In the genomic region with DNA sequence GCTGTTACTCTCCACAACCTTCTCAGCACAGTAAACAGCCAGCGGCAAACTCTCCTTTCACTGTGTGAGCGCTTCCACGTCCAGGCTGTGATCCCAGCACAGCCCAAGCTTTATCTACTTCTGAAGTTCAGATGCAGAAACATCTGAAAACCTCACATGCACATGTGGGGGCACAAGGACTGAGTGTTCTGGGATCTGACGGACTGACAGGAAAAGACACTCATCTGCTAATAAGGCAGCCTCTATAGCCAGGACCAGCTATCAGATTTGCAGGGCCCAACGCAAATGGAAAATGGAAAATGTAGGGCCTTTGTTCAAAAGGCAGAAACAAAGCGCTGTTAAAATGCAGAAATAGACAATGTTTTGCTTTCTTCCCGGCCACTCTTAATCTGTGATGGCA, we compare ENCODE assay signal across 18 cellular contexts.
A peak's percentile ranks its signal among the peaks of the same experiment; 100 is the strongest.
DNase-seq lines count a peak whose midpoint lies in the region; ATAC-seq and TF ChIP-seq lines count a peak whose summit lies in the region.
"Had no signal": no experiment of that assay in that cellular context is flagged by ENCODE, and none has a peak within 500 bp of the region (broad histone marks: within the 10 kb centered on the region; RNA-seq: fewer than 3 reads in every experiment).

No MANE protein-coding gene starts in this region.

- H3K4me2 ChIP-seq in neuronal stem cell (ENCODE audit: insufficient read depth, low read length, poor library complexity, severe bottlenecking) = no peak overlapping the region
- H3K4me2 ChIP-seq: PC-9 had no signal

- H3K18ac ChIP-seq in neuronal stem cell (ENCODE audit: low read length) = no peak overlapping the region

- H3K4me1 ChIP-seq in neuronal stem cell (ENCODE audit: control insufficient read depth in 2 of 2, insufficient read depth in 1 of 2, low read depth in 1 of 2, low read length in 2 of 2) (no peaks in the 10 kb centered on the region), mucosa of descending colon (ENCODE audit: low read depth) (no peaks in the 10 kb centered on the region)

- H4K8ac ChIP-seq in neuronal stem cell (ENCODE audit: low read depth, low read length) = no peak overlapping the region

- no peak overlapping the region for H2BK15ac ChIP-seq in neuronal stem cell (ENCODE audit: low read length)

- TF ChIP-seq CTCF in type B pancreatic cell (conservative IDR thresholded peaks at IDR 0.05) (no peak), mucosa of descending colon (IDR thresholded peaks at IDR 0.05) (no peak)

- no peaks in the 10 kb centered on the region for H3K27me3 ChIP-seq in neuronal stem cell (ENCODE audit: control insufficient read depth in 3 of 3, insufficient read depth in 3 of 3, low read depth in 1 of 3, low read length in 3 of 3)

- peaks cover 19% of the 10 kb centered on the region for H3K4me1 Mint-ChIP-seq in type B pancreatic cell (ENCODE audit: unreplicated experiment)

- no peaks in the 10 kb centered on the region for H3K36me3 ChIP-seq in neuronal stem cell (replicated peaks in 1 of 2; ENCODE audit: control insufficient read depth in 2 of 2, insufficient read depth in 2 of 2, low read length in 2 of 2)
- no peaks in the 10 kb centered on the region for H3K36me3 ChIP-seq in mucosa of descending colon (ENCODE audit: low read depth)

- H3K79me1 ChIP-seq in neuronal stem cell (ENCODE audit: low read depth, low read length) = no peaks in the 10 kb centered on the region

- no peak for ATAC-seq in mucosa of descending colon

- H3K36me3 Mint-ChIP-seq in type B pancreatic cell = no peaks in the 10 kb centered on the region

- no peaks in the 10 kb centered on the region for H3K27me3 Mint-ChIP-seq in type B pancreatic cell

- H3K23ac ChIP-seq in neuronal stem cell (ENCODE audit: low read depth, low read length, poor library complexity) = no peak overlapping the region

- H3K27ac Mint-ChIP-seq in type B pancreatic cell = no peak overlapping the region

- intact Hi-C loops in mucosa of descending colon (cut with DNase I, micrococcal nuclease) = no loop called here

- DNase-seq in Ammon's horn (ENCODE audit: low spot score) (peak; percentile 57), globus pallidus (ENCODE audit: low spot score) (peak; percentile 58), neuronal stem cell (ENCODE audit: low spot score) (no peak), substantia nigra (lab: John Stamatoyannopoulos, UW) (peak in 31 of 49 donors; percentile 1 to 56 (median 17)), type B pancreatic cell (ENCODE audit: extremely low spot score, unreplicated experiment) (no peak), mucosa of descending colon (no peak), DMS153 treated with DMSO at 0.1 percent for 48 hours (lab: John Stamatoyannopoulos, UW; ENCODE audit: unreplicated experiment) (no peak)
- DNase-seq: 8988T, EL, H9, Kasumi-1, NCI-H1694, NCI-H510A, NCI-H748 treated with DMSO at 0.1 percent for 48 hours, PC-9, RPMI8226, SHP77 had no signal

- no peak overlapping the region for H3K4ac ChIP-seq in neuronal stem cell (ENCODE audit: low read length)

- H2BK120ac ChIP-seq in neuronal stem cell (ENCODE audit: low read depth, low read length) = no peak overlapping the region

- H3K9ac ChIP-seq in neuronal stem cell (ENCODE audit: low read depth, low read length, poor library complexity) = no peak overlapping the region

- no peak overlapping the region for H2BK5ac ChIP-seq in neuronal stem cell (ENCODE audit: low read length)

- H3K9me3 ChIP-seq in neuronal stem cell (replicated peaks in 1 of 2; ENCODE audit: control insufficient read depth in 2 of 2, insufficient read depth in 1 of 2, low read depth in 1 of 2, low read length in 2 of 2) = no peaks in the 10 kb centered on the region
- no peaks in the 10 kb centered on the region for H3K9me3 ChIP-seq in mucosa of descending colon

- no peak overlapping the region for H2AK5ac ChIP-seq in neuronal stem cell (ENCODE audit: low read depth, low read length)

- H3K14ac ChIP-seq in neuronal stem cell (ENCODE audit: low read length) = no peak overlapping the region

- H2AFZ ChIP-seq in neuronal stem cell (ENCODE audit: low read length) = no peak overlapping the region
- H2AFZ ChIP-seq: PC-9 had no signal

- H3K27ac ChIP-seq in neuronal stem cell (replicated peaks; ENCODE audit: low read length) (no peak overlapping the region), substantia nigra (ENCODE audit: low read depth, low read length, poor library complexity, severe bottlenecking) (peak overlapping the region; percentile 71)
- H3K27ac ChIP-seq: C4-2B, PC-9 had no signal

- no peak overlapping the region for H3K4me3 Mint-ChIP-seq in type B pancreatic cell
- H3K4me3 Mint-ChIP-seq: H9 had no signal

- WGBS in neuronal stem cell (ENCODE audit: extremely low coverage in 2 of 2, insufficient read length in 2 of 2, insufficient replicate concordance in 1 of 2), 2 donors = no CpG with 5 or more reads among the region's 7 CpGs

- H3K9me3 Mint-ChIP-seq in type B pancreatic cell = peaks cover 8% of the 10 kb centered on the region
- H3K9me3 Mint-ChIP-seq: H9 had no signal

- H2BK12ac ChIP-seq in neuronal stem cell (ENCODE audit: low read length) = peak overlapping the region; percentile 19

- H3K4me3 ChIP-seq in neuronal stem cell (ENCODE audit: low read length in 2 of 2) (no peak overlapping the region), mucosa of descending colon (no peak overlapping the region)
- H3K4me3 ChIP-seq: PC-9 had no signal

- no peak overlapping the region for H4K91ac ChIP-seq in neuronal stem cell (ENCODE audit: low read depth, low read length, poor library complexity)

Comparison
In these comparisons a context has a peak if more than half of its experiments do, and no peak if none do; other contexts are left out.
1. DNase-seq: peak in Ammon's horn (single experiment), globus pallidus (single experiment) and substantia nigra (31 of 49); none in neuronal stem cell (single experiment), type B pancreatic cell (single experiment), mucosa of descending colon (0 of 3) and DMS153 treated with DMSO at 0.1 percent for 48 hours (single experiment).